Comparison of ENCODE assay signal across 22 cellular contexts in the genomic region with DNA sequence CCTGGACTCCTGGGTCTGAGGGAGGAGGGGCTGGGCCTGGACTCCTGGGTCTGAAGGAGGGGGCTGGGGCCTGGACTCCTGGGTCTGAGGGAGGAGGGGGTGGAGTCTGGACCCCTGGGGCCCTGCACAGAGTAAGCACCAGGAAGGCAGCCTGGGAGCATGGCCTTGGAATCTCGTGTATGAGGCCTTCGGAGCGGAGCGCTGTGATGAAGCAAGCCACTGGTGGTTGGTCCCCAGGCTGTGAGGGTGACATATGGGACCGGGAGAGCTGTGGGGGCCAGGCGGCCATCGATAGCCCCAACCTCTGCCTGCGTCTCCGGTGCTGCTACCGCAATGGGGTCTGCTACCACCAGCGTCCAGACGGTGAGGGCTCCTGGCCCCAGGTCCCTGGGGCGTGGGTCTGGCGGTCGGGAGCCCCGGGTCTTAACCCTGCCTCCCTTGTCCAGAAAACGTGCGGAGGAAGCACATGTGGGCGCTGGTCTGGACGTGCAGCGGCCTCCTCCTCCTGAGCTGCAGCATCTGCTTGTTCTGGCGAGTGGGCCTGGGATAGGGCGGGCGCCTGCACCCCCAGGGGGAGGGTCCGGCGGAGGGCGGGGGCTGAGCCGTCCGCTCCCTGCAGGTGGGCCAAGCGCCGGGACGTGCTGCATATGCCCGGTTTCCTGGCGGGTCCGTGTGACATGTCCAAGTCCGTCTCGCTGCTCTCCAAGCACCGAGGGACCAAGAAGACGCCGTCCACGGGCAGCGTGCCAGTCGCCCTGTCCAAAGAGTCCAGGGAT. TPM values are rescaled to one million over a fixed set of nuclear protein-coding genes. Genes with fewer than 3 reads are reported as not detected.
DNase-seq lines count a peak whose midpoint lies in the region; ATAC-seq and TF ChIP-seq lines count a peak whose summit lies in the region.
"Had no signal": no experiment of that assay in that cellular context is flagged by ENCODE, and none has a peak within 500 bp of the region (broad histone marks: within the 10 kb centered on the region; RNA-seq: fewer than 3 reads in every experiment).

No MANE protein-coding gene starts in this region.

- no peaks in the 10 kb centered on the region for H3K27me3 ChIP-seq in BE2C
- peaks cover 2% of the 10 kb centered on the region; the same call in 1 of the 2 replicates for H3K27me3 ChIP-seq in H9 (ENCODE audit: insufficient read depth, low read length)
- peaks cover 54% of the 10 kb centered on the region for H3K27me3 ChIP-seq in ectodermal cell (ENCODE audit: control insufficient read depth, insufficient read depth, low read length, poor library complexity, severe bottlenecking)

- H3K27ac Mint-ChIP-seq in H9: no peak overlapping the region
- H3K27ac Mint-ChIP-seq: CD8-positive, alpha-beta memory T cell; stimulated activated naive B cell treated with anti-CD40 and anti-IgM and Interleukin-4, amounts not matched to agents 10 μg/mL and 1 μg/mL and 100 μg/mL, for 72 hours; T-cell had no signal

- H3K27ac ChIP-seq in H9 (ENCODE audit: insufficient read length, low read depth, low read length): no peak overlapping the region
- H3K27ac ChIP-seq in ectodermal cell (ENCODE audit: insufficient read depth, low read depth, low read length, poor library complexity, severe bottlenecking): no peak overlapping the region
- H3K27ac ChIP-seq: cardiac muscle cell, sigmoid colon, thoracic aorta had no signal

- DNase-seq in BE2C: no peak
- DNase-seq in H9: peak; percentile 68
- peak; percentile 70 for DNase-seq in left kidney (ENCODE audit: low read depth, low spot score)
- DNase-seq in Kasumi-1 (lab: John Stamatoyannopoulos, UW): no peak
- no peak for DNase-seq in GDM1 (lab: John Stamatoyannopoulos, UW)
- DNase-seq in mucosa of descending colon: no peak
- DNase-seq: activated CD4-positive, alpha-beta T cell treated with anti-CD3 and anti-CD28 coated beads, Interleukin-2, amount 50 U/mL, for 4 hours; amygdala; CD8-positive, alpha-beta memory T cell; dermis blood vessel endothelial cell; foreskin melanocyte; NCI-H2227 treated with DMSO at 0.1 percent for 48 hours; sigmoid colon; stimulated activated naive B cell treated with anti-CD40 and anti-IgM and Interleukin-4, amounts not matched to agents 10 μg/mL and 1 μg/mL and 100 μg/mL, for 72 hours; T-cell had no signal

- TF ChIP-seq CTCF in BE2C (IDR thresholded peaks at IDR 0.05; ENCODE audit: low read depth, low read length) (no peak), H9 (conservative IDR thresholded peaks at IDR 0.05) (no peak), mucosa of descending colon (IDR thresholded peaks at IDR 0.05) (no peak)

- peaks cover 0 to 10% (median 2%) of the 10 kb centered on the region in 3 experiments; a peak in 4 of 7 replicates for H3K36me3 Mint-ChIP-seq in H9 (ENCODE audit: insufficient read depth in 1 of 3, low read depth in 3 of 3)

- H3K79me2 ChIP-seq in H9 (ENCODE audit: insufficient read depth, low read length): no peaks in the 10 kb centered on the region

- H3K23ac ChIP-seq in H9 (ENCODE audit: insufficient read length, low read depth, low read length): no peak overlapping the region

- H3K27me3 Mint-ChIP-seq in H9 (ENCODE audit: low read depth): peaks cover 69% of the 10 kb centered on the region

- H4K5ac ChIP-seq in H9 (ENCODE audit: insufficient read length, low read depth, low read length): no peak overlapping the region

- no peak overlapping the region for H2BK12ac ChIP-seq in H9 (ENCODE audit: insufficient read length, low read depth, low read length)

- intact Hi-C loops in mucosa of descending colon (cut with DNase I, micrococcal nuclease): no loop called here

- H2BK20ac ChIP-seq in H9 (ENCODE audit: low read depth, low read length, poor library complexity, severe bottlenecking): no peak overlapping the region

- no peak overlapping the region for H3K4ac ChIP-seq in H9 (ENCODE audit: low read depth, low read length)

- H3K36me3 ChIP-seq in BE2C: no peaks in the 10 kb centered on the region
- H3K36me3 ChIP-seq in ectodermal cell (ENCODE audit: control insufficient read depth, insufficient read depth, low read length): no peaks in the 10 kb centered on the region
- H3K36me3 ChIP-seq in mucosa of descending colon (ENCODE audit: low read depth): no peaks in the 10 kb centered on the region
- H3K36me3 ChIP-seq: cardiac muscle cell, sigmoid colon, thoracic aorta had no signal

- H3K14ac ChIP-seq in H9 (ENCODE audit: insufficient read depth, low read length): peak overlapping the region; percentile 58; the same call in 1 of the 2 replicates

- no peak overlapping the region for H2AK5ac ChIP-seq in H9 (ENCODE audit: insufficient read length, low read length)

- H3K9me3 Mint-ChIP-seq in H9: peaks cover 0 to 2% of the 10 kb centered on the region in 2 experiments; a peak in 1 of 5 replicates
- H3K9me3 Mint-ChIP-seq: CD8-positive, alpha-beta memory T cell; stimulated activated naive B cell treated with anti-CD40 and anti-IgM and Interleukin-4, amounts not matched to agents 10 μg/mL and 1 μg/mL and 100 μg/mL, for 72 hours; T-cell had no signal

- H2BK5ac ChIP-seq in H9 (ENCODE audit: insufficient read length, low read length): no peak overlapping the region

- H3K23me2 ChIP-seq in H9 (ENCODE audit: insufficient read length, low read depth, low read length, poor library complexity, severe bottlenecking): peaks cover 7% of the 10 kb centered on the region

- peak overlapping the region; percentile 84 for H3K18ac ChIP-seq in H9 (ENCODE audit: insufficient read length, low read depth, low read length)

- ATAC-seq in mucosa of descending colon: no peak
- ATAC-seq: T-cell had no signal

- H3K9ac ChIP-seq in H9 (ENCODE audit: extremely low read depth, insufficient read length, low read length): no peak overlapping the region

- WGBS in H9 (ENCODE audit: extremely low coverage, insufficient read length, low lambda C conversion rate): no CpG with 5 or more reads among the region's 43 CpGs
- WGBS in ectodermal cell, 2 experiments: 11 to 12% methylated on average over 43 of the region's 43 CpGs

- H3K9me3 ChIP-seq in BE2C (no peaks in the 10 kb centered on the region), H9 (ENCODE audit: control insufficient read depth, low read depth, low read length) (no peaks in the 10 kb centered on the region), ectodermal cell (ENCODE audit: control insufficient read depth, low read length) (no peaks in the 10 kb centered on the region), mucosa of descending colon (no peaks in the 10 kb centered on the region)
- H3K9me3 ChIP-seq: sigmoid colon, thoracic aorta had no signal

- H3K79me1 ChIP-seq in H9 (ENCODE audit: insufficient read depth, low read depth, low read length, poor library complexity, severe bottlenecking): no peaks in the 10 kb centered on the region

- H3K56ac ChIP-seq in H9 (ENCODE audit: insufficient read length, low read depth, low read length): no peak overlapping the region

- H3K4me2 ChIP-seq in H9 (ENCODE audit: insufficient read depth, insufficient read length, low read length): peak overlapping the region; percentile 50

- no peaks in the 10 kb centered on the region for H4K20me1 ChIP-seq in H9 (ENCODE audit: control insufficient read depth, insufficient read depth, insufficient read length)

- H4K8ac ChIP-seq in H9 (replicated peaks; ENCODE audit: insufficient read length, low read depth, low read length): no peak overlapping the region

- peaks cover 33 to 47% of the 10 kb centered on the region in 2 experiments for H3K4me1 Mint-ChIP-seq in H9

- no peak overlapping the region for H3T11ph ChIP-seq in H9 (ENCODE audit: low read length)

- no peak overlapping the region for H4K91ac ChIP-seq in H9 (ENCODE audit: insufficient read length, low read depth, low read length)

- H3K4me3 ChIP-seq in BE2C (ENCODE audit: low read depth, low read length) (peak overlapping the region; percentile 14), ectodermal cell (ENCODE audit: insufficient read depth, low read depth, low read length) (peak overlapping the region; percentile 8), mucosa of descending colon (no peak overlapping the region)
- H3K4me3 ChIP-seq: cardiac muscle cell, sigmoid colon, thoracic aorta had no signal

- H3K4me3 Mint-ChIP-seq in H9: peak overlapping the region; percentile 61 to 70; a peak in 4 of 5 replicates
- H3K4me3 Mint-ChIP-seq: CD8-positive, alpha-beta memory T cell; stimulated activated naive B cell treated with anti-CD40 and anti-IgM and Interleukin-4, amounts not matched to agents 10 μg/mL and 1 μg/mL and 100 μg/mL, for 72 hours; T-cell had no signal

- no peak overlapping the region for H2BK15ac ChIP-seq in H9 (ENCODE audit: low read depth, low read length)

- peaks cover 13% of the 10 kb centered on the region for H3K4me1 ChIP-seq in BE2C
- H3K4me1 ChIP-seq in H9 (ENCODE audit: insufficient read depth, low read length): no peaks in the 10 kb centered on the region; the same call in 1 of the 2 replicates
- peaks cover 47% of the 10 kb centered on the region for H3K4me1 ChIP-seq in ectodermal cell (ENCODE audit: control insufficient read depth, insufficient read depth, low read length)
- H3K4me1 ChIP-seq in mucosa of descending colon (ENCODE audit: low read depth): no peaks in the 10 kb centered on the region

- H2AFZ ChIP-seq in H9 (ENCODE audit: low read length): no peak overlapping the region

- no peak overlapping the region for H2BK120ac ChIP-seq in H9 (ENCODE audit: low read depth, low read length, poor library complexity, severe bottlenecking)

RNA-seq across cellular contexts. Expression of gene TMEM190, which starts 0.9 kb away (rescaled TPM):
- not detected for polyA plus RNA-seq in BE2C (2012; ENCODE audit: insufficient read depth, insufficient read length, low read depth)
- 1.5 and 1.6 TPM in 2 replicates for total RNA-seq in H9 (2021)
- not detected for polyA plus RNA-seq in ectodermal cell (2013, experiment 1 of 4)
- polyA plus RNA-seq in ectodermal cell (2013, experiment 2 of 4): not detected
- 2.2 TPM for polyA plus RNA-seq in ectodermal cell (2013, experiment 3 of 4)
- polyA plus RNA-seq in ectodermal cell (2013, experiment 4 of 4): not detected
- not detected for total RNA-seq in mucosa of descending colon
- total RNA-seq: cardiac muscle cell; CD8-positive, alpha-beta memory T cell; Daoy; dermis blood vessel endothelial cell; epithelial cell of proximal tubule; lower leg skin; omental fat pad; sigmoid colon; T-cell; thoracic aorta had no signal
- polyA plus RNA-seq: CD8-positive, alpha-beta memory T cell had no signal

RNA-seq across cellular contexts. Expression of gene TMEM238, which starts 6.5 kb away (rescaled TPM):
- 4.6 TPM for polyA plus RNA-seq in BE2C (2012; ENCODE audit: insufficient read depth, insufficient read length, low read depth)
- total RNA-seq in H9 (2021) (3.8 and 4.8 TPM in 2 replicates), mucosa of descending colon (10 to 100 TPM; 31.4 to 84.2 (median 68.0) TPM)
- polyA plus RNA-seq in ectodermal cell (2013, experiment 1 of 4): not detected
- not detected for polyA plus RNA-seq in ectodermal cell (2013, experiment 2 of 4)
- polyA plus RNA-seq in ectodermal cell (2013, experiment 3 of 4): 0.48 TPM
- not detected for polyA plus RNA-seq in ectodermal cell (2013, experiment 4 of 4)

RNA-seq across cellular contexts. Expression of gene IL11, which starts 7.3 kb away (rescaled TPM):
- polyA plus RNA-seq in BE2C (2012; ENCODE audit: insufficient read depth, insufficient read length, low read depth): not detected
- total RNA-seq in H9 (2021) (3.8 and 3.9 TPM in 2 replicates), mucosa of descending colon (under 1 TPM; 0.24 to 0.32 (median 0.29) TPM)
- polyA plus RNA-seq in ectodermal cell (2013, experiment 1 of 4): 0.52 TPM
- polyA plus RNA-seq in ectodermal cell (2013, experiment 2 of 4): 0.32 TPM
- polyA plus RNA-seq in ectodermal cell (2013, experiment 3 of 4): 0.80 TPM
- 0.77 TPM for polyA plus RNA-seq in ectodermal cell (2013, experiment 4 of 4)
- polyA plus RNA-seq: cardiac muscle cell; CD8-positive, alpha-beta memory T cell had no signal

RNA-seq across cellular contexts. Expression of gene RPL28, which starts 8.2 kb away (rescaled TPM):
- polyA plus RNA-seq in BE2C (2012; ENCODE audit: insufficient read depth, insufficient read length, low read depth): 1,259 TPM
- total RNA-seq in H9 (2021): 2,076 and 2,130 TPM in 2 replicates
- 1,689 TPM for polyA plus RNA-seq in ectodermal cell (2013, experiment 1 of 4)
- polyA plus RNA-seq in ectodermal cell (2013, experiment 2 of 4): 1,710 TPM
- polyA plus RNA-seq in ectodermal cell (2013, experiment 3 of 4): 2,033 TPM
- polyA plus RNA-seq in ectodermal cell (2013, experiment 4 of 4): 2,085 TPM
- total RNA-seq in mucosa of descending colon: 1,000 to 10,000 TPM in 2 of 3 donors, 100 to 1,000 TPM in 1; 942 to 1,365 (median 1,241) TPM

RNA-seq across cellular contexts. Expression of gene GARIN5B, which starts 14.5 kb away (rescaled TPM):
- polyA plus RNA-seq in BE2C (2012; ENCODE audit: insufficient read depth, insufficient read length, low read depth): not detected
- total RNA-seq in H9 (2021): 0.13 and 0.15 TPM in 2 replicates
- polyA plus RNA-seq in ectodermal cell (2013, experiment 1 of 4): not detected
- 0.07 TPM for polyA plus RNA-seq in ectodermal cell (2013, experiment 2 of 4)
- 0.16 TPM for polyA plus RNA-seq in ectodermal cell (2013, experiment 3 of 4)
- polyA plus RNA-seq in ectodermal cell (2013, experiment 4 of 4): 0.12 TPM
- not detected for total RNA-seq in mucosa of descending colon
- total RNA-seq: cardiac muscle cell; CD8-positive, alpha-beta memory T cell; Daoy; dermis blood vessel endothelial cell; epithelial cell of proximal tubule; lower leg skin; sigmoid colon; T-cell; thoracic aorta had no signal
- polyA plus RNA-seq: cardiac muscle cell; CD8-positive, alpha-beta memory T cell; sigmoid colon had no signal

Comparison
In these comparisons a context has a peak if more than half of its experiments do, and no peak if none do; other contexts are left out.
1. DNase-seq: peak in H9 (single experiment) and left kidney (single experiment); none in BE2C (single experiment), Kasumi-1 (0 of 2), GDM1 (single experiment) and mucosa of descending colon (0 of 3).